ENCODE assay signal across 9 cellular contexts in genomic region chrX:140733766-140734342, GRCh38. TPM values are rescaled to one million over a fixed set of nuclear protein-coding genes. Genes with fewer than 3 reads are reported as not detected.
DNase-seq lines count a peak whose midpoint lies in the region; ATAC-seq, FAIRE-seq and TF ChIP-seq lines count a peak whose summit lies in the region.
"Had no signal": no experiment of that assay in that cellular context is flagged by ENCODE, and none has a peak within 500 bp of the region (broad histone marks: within the 10 kb centered on the region; RNA-seq: fewer than 3 reads in every experiment).

No MANE protein-coding gene starts in this region.

- FAIRE-seq in K562 (lab: Jason Lieb, UNC): peak; percentile 86

- POLR2A ChIA-PET in K562 (lab: Yijun Ruan, JAX): no interaction called here

- H3K9me1 ChIP-seq in K562 (ENCODE audit: control insufficient read depth, insufficient read depth, low read length): no peaks in the 10 kb centered on the region

- H3K36me3 ChIP-seq in K562 (ENCODE audit: control insufficient read depth, insufficient read depth, low read length): no peaks in the 10 kb centered on the region
- H3K36me3 ChIP-seq in kidney epithelial cell (ENCODE audit: control insufficient read depth, insufficient read depth, low read length): no peaks in the 10 kb centered on the region
- no peaks in the 10 kb centered on the region for H3K36me3 ChIP-seq in aorta (ENCODE audit: control insufficient read depth in 1 of 2, insufficient read depth in 2 of 2, low read length in 1 of 2)
- H3K36me3 ChIP-seq in neuronal stem cell (replicated peaks in 1 of 2; ENCODE audit: control insufficient read depth in 2 of 2, insufficient read depth in 2 of 2, low read length in 2 of 2): peaks cover 0 to 29% of the 10 kb centered on the region in 2 donors
- H3K36me3 ChIP-seq: SJSA1 had no signal

- TF ChIP-seq CTCF in GM12873 (IDR thresholded peaks at IDR 0.05; ENCODE audit: insufficient read depth, low read depth, low read length, missing control alignments): peak; percentile 91
- peak; percentile 43 to 68 (median 57); a peak in 4 of 6 replicates for TF ChIP-seq CTCF in K562 (IDR thresholded peaks at IDR 0.05 in 2 of 3, conservative IDR thresholded peaks at IDR 0.05 in 1 of 3; ENCODE audit: insufficient read depth in 2 of 3, low read depth in 1 of 3, low read length in 3 of 3)
- TF ChIP-seq CTCF in kidney epithelial cell (IDR thresholded peaks at IDR 0.05; ENCODE audit: insufficient read depth, low read length, poor library complexity, severe bottlenecking): peak; percentile 92

- H4K91ac ChIP-seq in neuronal stem cell (ENCODE audit: low read depth, low read length, poor library complexity): no peak overlapping the region

- DNase-seq in AML-193 (lab: John Stamatoyannopoulos, UW) (peak; percentile 0 to 9), NCI-H2227 (lab: John Stamatoyannopoulos, UW; ENCODE audit: unreplicated experiment) (peak; percentile 41), K562 (ENCODE audit: extremely low read depth in 1 of 4, low spot score in 3 of 4) (peak; percentile 22 to 52 (median 36)), kidney epithelial cell (ENCODE audit: low read depth) (no peak), aorta (no peak), neuronal stem cell (ENCODE audit: low spot score) (no peak)

- H3K9me3 ChIP-seq in K562 (replicated peaks; ENCODE audit: control insufficient read depth, insufficient read depth, low read depth, low read length) (no peaks in the 10 kb centered on the region), aorta (ENCODE audit: control insufficient read depth, low read length) (no peaks in the 10 kb centered on the region), neuronal stem cell (replicated peaks in 1 of 2; ENCODE audit: control insufficient read depth in 2 of 2, insufficient read depth in 1 of 2, low read depth in 1 of 2, low read length in 2 of 2) (no peaks in the 10 kb centered on the region)
- H3K9me3 ChIP-seq: SJSA1 had no signal

- H2BK120ac ChIP-seq in neuronal stem cell (ENCODE audit: low read depth, low read length): no peak overlapping the region

- WGBS in K562 (ENCODE audit: insufficient coverage, low coverage, missing lambda C conversion rate): 4% methylated on average over 6 of the region's 10 CpGs
- 21 to 23% methylated on average over 10 of the region's 10 CpGs for WGBS in aorta, 2 donors
- no CpG with 5 or more reads among the region's 10 CpGs for WGBS in neuronal stem cell (ENCODE audit: extremely low coverage in 2 of 2, insufficient read length in 2 of 2, insufficient replicate concordance in 1 of 2), 2 donors

- CTCF ChIA-PET in K562 (lab: Yijun Ruan, JAX; ENCODE audit: low intra/inter-chr PET ratio): no interaction called here

- H3K18ac ChIP-seq in neuronal stem cell (ENCODE audit: low read length): no peak overlapping the region

- H2BK15ac ChIP-seq in neuronal stem cell (ENCODE audit: low read length): no peak overlapping the region

- no peaks in the 10 kb centered on the region for H3K79me2 ChIP-seq in K562 (ENCODE audit: control insufficient read depth, insufficient read depth, low read length)

- no peak overlapping the region for H2AK5ac ChIP-seq in neuronal stem cell (ENCODE audit: low read depth, low read length)

- H3K9ac ChIP-seq in K562 (ENCODE audit: insufficient read depth in 1 of 2, low read depth in 2 of 2, low read length in 2 of 2): no peak overlapping the region
- H3K9ac ChIP-seq in neuronal stem cell (ENCODE audit: low read depth, low read length, poor library complexity): no peak overlapping the region

- H3K27me3 ChIP-seq in K562 (ENCODE audit: control insufficient read depth in 2 of 2, insufficient read depth in 2 of 2, low read length in 2 of 2): no peaks in the 10 kb centered on the region
- no peaks in the 10 kb centered on the region for H3K27me3 ChIP-seq in kidney epithelial cell (ENCODE audit: control insufficient read depth, insufficient read depth, low read length)
- H3K27me3 ChIP-seq in aorta (ENCODE audit: control insufficient read depth in 1 of 2, insufficient read depth in 2 of 2, low read length in 1 of 2): no peaks in the 10 kb centered on the region
- no peaks in the 10 kb centered on the region for H3K27me3 ChIP-seq in neuronal stem cell (ENCODE audit: control insufficient read depth in 3 of 3, insufficient read depth in 3 of 3, low read depth in 1 of 3, low read length in 3 of 3)
- H3K27me3 ChIP-seq: SJSA1 had no signal

- H3K79me1 ChIP-seq in neuronal stem cell (ENCODE audit: low read depth, low read length): no peaks in the 10 kb centered on the region

- in situ Hi-C loops in K562 (cut with MboI): no loop called here

- H3K4me2 ChIP-seq in K562 (ENCODE audit: insufficient read depth, low read length) (no peak overlapping the region), neuronal stem cell (ENCODE audit: insufficient read depth, low read length, poor library complexity, severe bottlenecking) (no peak overlapping the region)

- H3K4me3 ChIP-seq in K562 (no peak overlapping the region), kidney epithelial cell (ENCODE audit: low read depth, low read length) (no peak overlapping the region), aorta (ENCODE audit: low read length in 2 of 2) (no peak overlapping the region), neuronal stem cell (ENCODE audit: low read length in 2 of 2) (no peak overlapping the region)
- H3K4me3 ChIP-seq: SJSA1 had no signal

- TF ChIP-seq POLR2A in K562 (conservative IDR thresholded peaks at IDR 0.05): no peak

- H3K4me1 ChIP-seq in K562 (replicated peaks in 1 of 2; ENCODE audit: control insufficient read depth in 2 of 2, insufficient read depth in 2 of 2, low read length in 2 of 2): no peaks in the 10 kb centered on the region
- H3K4me1 ChIP-seq in aorta (ENCODE audit: control insufficient read depth in 1 of 2, insufficient read depth in 2 of 2, low read length in 2 of 2): no peaks in the 10 kb centered on the region
- no peaks in the 10 kb centered on the region for H3K4me1 ChIP-seq in neuronal stem cell (ENCODE audit: control insufficient read depth in 2 of 2, insufficient read depth in 1 of 2, low read depth in 1 of 2, low read length in 2 of 2)
- H3K4me1 ChIP-seq: SJSA1 had no signal

- no peak overlapping the region for H3K4ac ChIP-seq in neuronal stem cell (ENCODE audit: low read length)

- H2BK5ac ChIP-seq in neuronal stem cell (ENCODE audit: low read length): no peak overlapping the region

- H2AFZ ChIP-seq in K562 (ENCODE audit: low read depth, low read length) (no peak overlapping the region), neuronal stem cell (ENCODE audit: low read length) (no peak overlapping the region)

- H3K14ac ChIP-seq in neuronal stem cell (ENCODE audit: low read length): no peak overlapping the region

- H2BK12ac ChIP-seq in neuronal stem cell (ENCODE audit: low read length): no peak overlapping the region

- peak; percentile 58 to 69 for TF ChIP-seq RAD21 in K562 (CRISPR knock-in tag; conservative IDR thresholded peaks at IDR 0.05 in 1 of 2, IDR thresholded peaks at IDR 0.05 in 1 of 2)

- H4K8ac ChIP-seq in neuronal stem cell (ENCODE audit: low read depth, low read length): no peak overlapping the region

- no peak overlapping the region for H3K23ac ChIP-seq in neuronal stem cell (ENCODE audit: low read depth, low read length, poor library complexity)

- no peak for TF ChIP-seq EP300 in K562 (IDR thresholded peaks at IDR 0.05; ENCODE audit: low read length)

- BruUV-seq in K562 (replicated peaks; lab: Mats Ljungman, UMichigan): no TSS peak

- ATAC-seq in HG02798 (IDR thresholded peaks at IDR 0.05; ENCODE audit: poor library complexity, unreplicated experiment): peak; percentile 71
- peak; percentile 89 for ATAC-seq in K562
- peak; percentile 65 for ATAC-seq in aorta (ENCODE audit: low FRiP score)

- no peak overlapping the region for H3K27ac ChIP-seq in K562 (ENCODE audit: extremely low read depth, low read depth, low read length)
- H3K27ac ChIP-seq in aorta (ENCODE audit: low read depth in 1 of 2, low read length in 2 of 2): no peak overlapping the region
- no peak overlapping the region for H3K27ac ChIP-seq in neuronal stem cell (replicated peaks; ENCODE audit: low read length)
- H3K27ac ChIP-seq: SJSA1 had no signal

- intact Hi-C loops in K562 (cut with micrococcal nuclease) (loop anchor here (1.0 to 2.0 kb wide), 2 partner anchors 33 to 677 kb away; no protein-coding TSS in a partner anchor), aorta (cut with DNase I) (loop anchor here in 1 of 2 donors (5.0 kb wide), 1 partner anchor 162 kb away; no protein-coding TSS in a partner anchor)

- no peaks in the 10 kb centered on the region for H4K20me1 ChIP-seq in K562 (replicated peaks; ENCODE audit: control insufficient read depth, insufficient read depth, low read length)

TF ChIP-seq in K562, 482 proteins besides CTCF, POLR2A, EP300 and RAD21 (continues in another document):
- TF ChIP-seq CEBPB (tag; IDR thresholded peaks at IDR 0.05): peak; percentile 50

RNA-seq across cellular contexts. Expression of gene LINC00632, which starts 24.3 kb away (rescaled TPM):
- not detected in 2 replicates for total RNA-seq in K562 (2011; cell fraction: chromatin; rRNA removed; ENCODE audit: low replicate concordance)
- total RNA-seq in K562 (2011; cell fraction: nucleolus; rRNA removed): not detected in 2 replicates
- not detected in 2 replicates for total RNA-seq in K562 (2011; cell fraction: nucleoplasm; rRNA removed)
- not detected in 2 replicates for total RNA-seq in K562 (2014; rRNA removed)
- not detected in 2 replicates for total RNA-seq in K562 (2014; rRNA removed; fragmentation: Illumina TruSeq; extraction: Trizol)
- total RNA-seq in K562 (2015; rRNA removed; fragmentation: Illumina TruSeq; extraction: Trizol): not detected in 2 replicates
- 0.20 and 0.47 TPM in 2 replicates for total RNA-seq in K562 (2021)
- 0.06 TPM in 1 of 2 replicates, not detected in the other for polyA plus RNA-seq in K562 (2011; rRNA removed)
- 0.07 and 0.10 TPM in 2 replicates for polyA plus RNA-seq in K562 (2011; cell fraction: cytosol; rRNA removed)
- under 0.01 TPM in 1 of 2 replicates, not detected in the other for polyA plus RNA-seq in K562 (2011; cell fraction: nucleus; rRNA removed)
- polyA plus RNA-seq in K562 (2012): 0.72 TPM in 1 of 2 replicates, not detected in the other
- polyA plus RNA-seq in K562 (2014; fragmentation: Illumina TruSeq; extraction: Trizol): not detected in 2 replicates
- not detected for polyA plus RNA-seq in K562 (2014; fragmentation: Nextera tagmentation; extraction: Ambion mirVana)
- not detected in 2 replicates for polyA plus RNA-seq in K562 (2014; rRNA removed)
- polyA minus RNA-seq in K562 (2011; rRNA and poly(A)+ RNA removed): not detected in 2 replicates
- polyA minus RNA-seq in K562 (2011; cell fraction: cytosol; rRNA and poly(A)+ RNA removed): not detected in 2 replicates
- polyA minus RNA-seq in K562 (2011; cell fraction: nucleus; rRNA and poly(A)+ RNA removed): not detected in 2 replicates
- 1.4 and 3.7 TPM in 2 replicates for total RNA-seq in kidney epithelial cell
- 1,000 to 10,000 TPM; 1,175 to 1,949 TPM for total RNA-seq in aorta
- 10 to 100 TPM; 12.9 to 18.8 TPM for polyA plus RNA-seq in aorta
- polyA plus RNA-seq in neuronal stem cell (2013, experiment 1 of 2): 21.0 TPM
- polyA plus RNA-seq in neuronal stem cell (2013, experiment 2 of 2): 20.5 TPM
- total RNA-seq: SJSA1 had no signal

Comparison
In these comparisons a context has a peak if more than half of its experiments do, and no peak if none do; other contexts are left out.
1. DNase-seq: peak in AML-193 (2 of 2), NCI-H2227 (single experiment) and K562 (4 of 4); none in kidney epithelial cell (single experiment), aorta (0 of 2) and neuronal stem cell (single experiment).
2. RNA of gene LINC00632, which starts 24.3 kb away (total RNA-seq): 1,175 to 1,949 TPM in aorta; 1.4 to 3.7 TPM in kidney epithelial cell and 0.20 to 0.47 TPM in K562; every median in the first group is over 100 times any median in the second.
3. Peak in every context shown above with its lines, with median percentiles within 50 percentile points of each other: CTCF ChIP-seq and ATAC-seq.